ENCODE assay signal across 1 cellular context in genomic region chr16:29009050-29009837, GRCh38.
TF ChIP-seq lines count a peak whose summit lies in the region.

No MANE protein-coding gene starts in this region.

TF ChIP-seq in K562, 482 proteins besides CTCF, POLR2A, EP300 and RAD21 (continued from another document and continues in another):
- TF ChIP-seq ZNF12 (CRISPR knock-in tag; IDR thresholded peaks at IDR 0.05) (no peak), FOXK2 (conservative IDR thresholded peaks at IDR 0.05 in 1 of 2, IDR thresholded peaks at IDR 0.05 in 1 of 2; ENCODE audit: low read depth in 2 of 2) (peak; percentile 19 to 22; a peak in 1 of 4 replicates), ZNF174 (CRISPR knock-in tag; IDR thresholded peaks at IDR 0.05) (no peak), CBFA2T2 (conservative IDR thresholded peaks at IDR 0.05) (peak; percentile 91), TFE3 (CRISPR knock-in tag; IDR thresholded peaks at IDR 0.05) (no peak), GABPA (tag; conservative IDR thresholded peaks at IDR 0.05; ENCODE audit: low read depth) (peak; percentile 88), C11orf30 (IDR thresholded peaks at IDR 0.05; ENCODE audit: low read depth) (no peak), EP400 (IDR thresholded peaks at IDR 0.05) (peak; percentile 43; the same call in 1 of the 2 replicates), ZNF124 (CRISPR knock-in tag; IDR thresholded peaks at IDR 0.05) (no peak), NR1H2 (CRISPR knock-in tag; IDR thresholded peaks at IDR 0.05) (no peak), NFIX (CRISPR knock-in tag; IDR thresholded peaks at IDR 0.05; ENCODE audit: low read depth) (no peak), IFI16 (CRISPR knock-in tag; IDR thresholded peaks at IDR 0.05) (peak; percentile 30; the same call in 1 of the 2 replicates), ZNF445 (CRISPR knock-in tag; IDR thresholded peaks at IDR 0.05; ENCODE audit: low read depth) (no peak), FOXP4 (CRISPR knock-in tag; IDR thresholded peaks at IDR 0.05; ENCODE audit: borderline replicate concordance) (no peak), STAT5B (CRISPR knock-in tag; IDR thresholded peaks at IDR 0.05) (no peak), ZNF282 (CRISPR knock-in tag; IDR thresholded peaks at IDR 0.05) (no peak), ZNF696 (CRISPR knock-in tag; conservative IDR thresholded peaks at IDR 0.05) (no peak), CBX3 (IDR thresholded peaks at IDR 0.05; ENCODE audit: borderline replicate concordance in 1 of 2, low read length in 2 of 2) (peak in 1 of 2 experiments; percentile 52; a peak in 1 of 3 replicates), MCM7 (IDR thresholded peaks at IDR 0.05) (peak; percentile 43 to 87; a peak in 1 of 4 replicates), ZNF785 (CRISPR knock-in tag; IDR thresholded peaks at IDR 0.05) (no peak), RB1 (IDR thresholded peaks at IDR 0.05; ENCODE audit: low read depth) (no peak), CCAR2 (IDR thresholded peaks at IDR 0.05; ENCODE audit: low read depth, low read length) (no peak), ARID3B (CRISPR knock-in tag; IDR thresholded peaks at IDR 0.05; ENCODE audit: borderline replicate concordance) (0 out of 2 replicates have a peak, but pooled peaks have one; percentile 67), GTF2F1 (IDR thresholded peaks at IDR 0.05; ENCODE audit: low read depth, low read length) (no peak), BRD9 (IDR thresholded peaks at IDR 0.05; ENCODE audit: low read depth, partially characterized antibody) (no peak), SMAD1 (IDR thresholded peaks at IDR 0.05; ENCODE audit: low read depth, low read length, partially characterized antibody) (no peak), PHF21A (IDR thresholded peaks at IDR 0.05; ENCODE audit: borderline replicate concordance, low read depth) (no peak), ZNF431 (CRISPR knock-in tag; IDR thresholded peaks at IDR 0.05) (no peak)
- TF ChIP-seq, protein P1, sequence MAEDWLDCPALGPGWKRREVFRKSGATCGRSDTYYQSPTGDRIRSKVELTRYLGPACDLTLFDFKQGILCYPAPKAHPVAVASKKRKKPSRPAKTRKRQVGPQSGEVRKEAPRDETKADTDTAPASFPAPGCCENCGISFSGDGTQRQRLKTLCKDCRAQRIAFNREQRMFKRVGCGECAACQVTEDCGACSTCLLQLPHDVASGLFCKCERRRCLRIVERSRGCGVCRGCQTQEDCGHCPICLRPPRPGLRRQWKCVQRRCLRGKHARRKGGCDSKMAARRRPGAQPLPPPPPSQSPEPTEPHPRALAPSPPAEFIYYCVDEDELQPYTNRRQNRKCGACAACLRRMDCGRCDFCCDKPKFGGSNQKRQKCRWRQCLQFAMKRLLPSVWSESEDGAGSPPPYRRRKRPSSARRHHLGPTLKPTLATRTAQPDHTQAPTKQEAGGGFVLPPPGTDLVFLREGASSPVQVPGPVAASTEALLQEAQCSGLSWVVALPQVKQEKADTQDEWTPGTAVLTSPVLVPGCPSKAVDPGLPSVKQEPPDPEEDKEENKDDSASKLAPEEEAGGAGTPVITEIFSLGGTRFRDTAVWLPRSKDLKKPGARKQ (CRISPR knock-in tag; IDR thresholded peaks at IDR 0.05), result no peak
- TF ChIP-seq, protein P2, sequence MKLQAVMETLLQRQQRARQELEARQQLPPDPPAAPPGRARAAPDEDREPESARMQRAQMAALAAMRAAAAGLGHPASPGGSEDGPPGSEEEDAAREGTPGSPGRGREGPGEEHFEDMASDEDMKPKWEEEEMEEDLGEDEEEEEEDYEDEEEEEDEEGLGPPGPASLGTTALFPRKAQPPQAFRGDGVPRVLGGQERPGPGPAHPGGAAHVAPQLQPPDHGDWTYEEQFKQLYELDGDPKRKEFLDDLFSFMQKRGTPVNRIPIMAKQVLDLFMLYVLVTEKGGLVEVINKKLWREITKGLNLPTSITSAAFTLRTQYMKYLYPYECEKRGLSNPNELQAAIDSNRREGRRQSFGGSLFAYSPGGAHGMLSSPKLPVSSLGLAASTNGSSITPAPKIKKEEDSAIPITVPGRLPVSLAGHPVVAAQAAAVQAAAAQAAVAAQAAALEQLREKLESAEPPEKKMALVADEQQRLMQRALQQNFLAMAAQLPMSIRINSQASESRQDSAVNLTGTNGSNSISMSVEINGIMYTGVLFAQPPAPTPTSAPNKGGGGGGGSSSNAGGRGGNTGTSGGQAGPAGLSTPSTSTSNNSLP (IDR thresholded peaks at IDR 0.05; ENCODE audit: borderline replicate concordance, low read depth, low read length), result no peak
- TF ChIP-seq, protein P3, sequence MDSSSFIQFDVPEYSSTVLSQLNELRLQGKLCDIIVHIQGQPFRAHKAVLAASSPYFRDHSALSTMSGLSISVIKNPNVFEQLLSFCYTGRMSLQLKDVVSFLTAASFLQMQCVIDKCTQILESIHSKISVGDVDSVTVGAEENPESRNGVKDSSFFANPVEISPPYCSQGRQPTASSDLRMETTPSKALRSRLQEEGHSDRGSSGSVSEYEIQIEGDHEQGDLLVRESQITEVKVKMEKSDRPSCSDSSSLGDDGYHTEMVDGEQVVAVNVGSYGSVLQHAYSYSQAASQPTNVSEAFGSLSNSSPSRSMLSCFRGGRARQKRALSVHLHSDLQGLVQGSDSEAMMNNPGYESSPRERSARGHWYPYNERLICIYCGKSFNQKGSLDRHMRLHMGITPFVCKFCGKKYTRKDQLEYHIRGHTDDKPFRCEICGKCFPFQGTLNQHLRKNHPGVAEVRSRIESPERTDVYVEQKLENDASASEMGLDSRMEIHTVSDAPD (CRISPR knock-in tag; IDR thresholded peaks at IDR 0.05), result no peak
- TF ChIP-seq, protein P4, sequence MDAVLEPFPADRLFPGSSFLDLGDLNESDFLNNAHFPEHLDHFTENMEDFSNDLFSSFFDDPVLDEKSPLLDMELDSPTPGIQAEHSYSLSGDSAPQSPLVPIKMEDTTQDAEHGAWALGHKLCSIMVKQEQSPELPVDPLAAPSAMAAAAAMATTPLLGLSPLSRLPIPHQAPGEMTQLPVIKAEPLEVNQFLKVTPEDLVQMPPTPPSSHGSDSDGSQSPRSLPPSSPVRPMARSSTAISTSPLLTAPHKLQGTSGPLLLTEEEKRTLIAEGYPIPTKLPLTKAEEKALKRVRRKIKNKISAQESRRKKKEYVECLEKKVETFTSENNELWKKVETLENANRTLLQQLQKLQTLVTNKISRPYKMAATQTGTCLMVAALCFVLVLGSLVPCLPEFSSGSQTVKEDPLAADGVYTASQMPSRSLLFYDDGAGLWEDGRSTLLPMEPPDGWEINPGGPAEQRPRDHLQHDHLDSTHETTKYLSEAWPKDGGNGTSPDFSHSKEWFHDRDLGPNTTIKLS (IDR thresholded peaks at IDR 0.05; ENCODE audit: borderline replicate concordance, low read depth), result no peak
- TF ChIP-seq, protein P5, sequence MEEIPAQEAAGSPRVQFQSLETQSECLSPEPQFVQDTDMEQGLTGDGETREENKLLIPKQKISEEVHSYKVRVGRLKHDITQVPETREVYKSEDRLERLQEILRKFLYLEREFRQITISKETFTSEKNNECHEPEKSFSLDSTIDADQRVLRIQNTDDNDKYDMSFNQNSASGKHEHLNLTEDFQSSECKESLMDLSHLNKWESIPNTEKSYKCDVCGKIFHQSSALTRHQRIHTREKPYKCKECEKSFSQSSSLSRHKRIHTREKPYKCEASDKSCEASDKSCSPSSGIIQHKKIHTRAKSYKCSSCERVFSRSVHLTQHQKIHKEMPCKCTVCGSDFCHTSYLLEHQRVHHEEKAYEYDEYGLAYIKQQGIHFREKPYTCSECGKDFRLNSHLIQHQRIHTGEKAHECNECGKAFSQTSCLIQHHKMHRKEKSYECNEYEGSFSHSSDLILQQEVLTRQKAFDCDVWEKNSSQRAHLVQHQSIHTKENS (CRISPR knock-in tag; IDR thresholded peaks at IDR 0.05), result no peak
- TF ChIP-seq, protein P6, sequence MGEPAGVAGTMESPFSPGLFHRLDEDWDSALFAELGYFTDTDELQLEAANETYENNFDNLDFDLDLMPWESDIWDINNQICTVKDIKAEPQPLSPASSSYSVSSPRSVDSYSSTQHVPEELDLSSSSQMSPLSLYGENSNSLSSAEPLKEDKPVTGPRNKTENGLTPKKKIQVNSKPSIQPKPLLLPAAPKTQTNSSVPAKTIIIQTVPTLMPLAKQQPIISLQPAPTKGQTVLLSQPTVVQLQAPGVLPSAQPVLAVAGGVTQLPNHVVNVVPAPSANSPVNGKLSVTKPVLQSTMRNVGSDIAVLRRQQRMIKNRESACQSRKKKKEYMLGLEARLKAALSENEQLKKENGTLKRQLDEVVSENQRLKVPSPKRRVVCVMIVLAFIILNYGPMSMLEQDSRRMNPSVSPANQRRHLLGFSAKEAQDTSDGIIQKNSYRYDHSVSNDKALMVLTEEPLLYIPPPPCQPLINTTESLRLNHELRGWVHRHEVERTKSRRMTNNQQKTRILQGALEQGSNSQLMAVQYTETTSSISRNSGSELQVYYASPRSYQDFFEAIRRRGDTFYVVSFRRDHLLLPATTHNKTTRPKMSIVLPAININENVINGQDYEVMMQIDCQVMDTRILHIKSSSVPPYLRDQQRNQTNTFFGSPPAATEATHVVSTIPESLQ (CRISPR knock-in tag; IDR thresholded peaks at IDR 0.05), result no peak
- TF ChIP-seq, protein P7, sequence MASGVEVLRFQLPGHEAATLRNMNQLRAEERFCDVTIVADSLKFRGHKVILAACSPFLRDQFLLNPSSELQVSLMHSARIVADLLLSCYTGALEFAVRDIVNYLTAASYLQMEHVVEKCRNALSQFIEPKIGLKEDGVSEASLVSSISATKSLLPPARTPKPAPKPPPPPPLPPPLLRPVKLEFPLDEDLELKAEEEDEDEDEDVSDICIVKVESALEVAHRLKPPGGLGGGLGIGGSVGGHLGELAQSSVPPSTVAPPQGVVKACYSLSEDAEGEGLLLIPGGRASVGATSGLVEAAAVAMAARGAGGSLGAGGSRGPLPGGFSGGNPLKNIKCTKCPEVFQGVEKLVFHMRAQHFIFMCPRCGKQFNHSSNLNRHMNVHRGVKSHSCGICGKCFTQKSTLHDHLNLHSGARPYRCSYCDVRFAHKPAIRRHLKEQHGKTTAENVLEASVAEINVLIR (CRISPR knock-in tag; IDR thresholded peaks at IDR 0.05), result peak; percentile 41; the same call in 1 of the 2 replicates
